1 cellular context compared by ENCODE assay signal in genomic region chr4:151004222-151004621, GRCh38.
A peak's percentile ranks its signal among the peaks of the same experiment; 100 is the strongest.
TF ChIP-seq lines count a peak whose summit lies in the region.

No MANE protein-coding gene starts in this region.

TF ChIP-seq in K562, 482 proteins besides CTCF, POLR2A, EP300 and RAD21 (continued from another document):
- TF ChIP-seq, protein P1, sequence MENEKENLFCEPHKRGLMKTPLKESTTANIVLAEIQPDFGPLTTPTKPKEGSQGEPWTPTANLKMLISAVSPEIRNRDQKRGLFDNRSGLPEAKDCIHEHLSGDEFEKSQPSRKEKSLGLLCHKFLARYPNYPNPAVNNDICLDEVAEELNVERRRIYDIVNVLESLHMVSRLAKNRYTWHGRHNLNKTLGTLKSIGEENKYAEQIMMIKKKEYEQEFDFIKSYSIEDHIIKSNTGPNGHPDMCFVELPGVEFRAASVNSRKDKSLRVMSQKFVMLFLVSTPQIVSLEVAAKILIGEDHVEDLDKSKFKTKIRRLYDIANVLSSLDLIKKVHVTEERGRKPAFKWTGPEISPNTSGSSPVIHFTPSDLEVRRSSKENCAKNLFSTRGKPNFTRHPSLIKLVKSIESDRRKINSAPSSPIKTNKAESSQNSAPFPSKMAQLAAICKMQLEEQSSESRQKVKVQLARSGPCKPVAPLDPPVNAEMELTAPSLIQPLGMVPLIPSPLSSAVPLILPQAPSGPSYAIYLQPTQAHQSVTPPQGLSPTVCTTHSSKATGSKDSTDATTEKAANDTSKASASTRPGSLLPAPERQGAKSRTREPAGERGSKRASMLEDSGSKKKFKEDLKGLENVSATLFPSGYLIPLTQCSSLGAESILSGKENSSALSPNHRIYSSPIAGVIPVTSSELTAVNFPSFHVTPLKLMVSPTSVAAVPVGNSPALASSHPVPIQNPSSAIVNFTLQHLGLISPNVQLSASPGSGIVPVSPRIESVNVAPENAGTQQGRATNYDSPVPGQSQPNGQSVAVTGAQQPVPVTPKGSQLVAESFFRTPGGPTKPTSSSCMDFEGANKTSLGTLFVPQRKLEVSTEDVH (IDR thresholded peaks at IDR 0.05; ENCODE audit: low read depth, partially characterized antibody): no peak
- TF ChIP-seq GATAD2B (IDR thresholded peaks at IDR 0.05; ENCODE audit: borderline replicate concordance): no peak
- no peak for TF ChIP-seq ZNF140 (CRISPR knock-in tag; IDR thresholded peaks at IDR 0.05)
- TF ChIP-seq JUN (IDR thresholded peaks at IDR 0.05; ENCODE audit: borderline replicate concordance, low read depth, low read length): 0 out of 2 replicates have a peak, but pooled peaks have one; percentile 12
- TF ChIP-seq JUN (CRISPR knock-in tag; IDR thresholded peaks at IDR 0.05; ENCODE audit: borderline replicate concordance): no peak
- TF ChIP-seq MED1 (CRISPR knock-in tag; IDR thresholded peaks at IDR 0.05; ENCODE audit: borderline replicate concordance): no peak
- TF ChIP-seq TRIM24 (IDR thresholded peaks at IDR 0.05): peak in 1 of 2 experiments; percentile 54; a peak in 1 of 4 replicates
- no peak for TF ChIP-seq POLR2G (IDR thresholded peaks at IDR 0.05; ENCODE audit: low read depth, low read length)
- TF ChIP-seq FOSL1 (tag; conservative IDR thresholded peaks at IDR 0.05): 0 out of 2 replicates have a peak, but pooled peaks have one; percentile 31
- TF ChIP-seq ZZZ3 (IDR thresholded peaks at IDR 0.05): no peak
- no peak for TF ChIP-seq ZNF146 (CRISPR knock-in tag; IDR thresholded peaks at IDR 0.05; ENCODE audit: unreplicated experiment)
- TF ChIP-seq CEBPG (CRISPR knock-in tag; IDR thresholded peaks at IDR 0.05): peak; percentile 25; the same call in 1 of the 2 replicates
- peak in 1 of 2 experiments; percentile 89; a peak in 2 of 4 replicates for TF ChIP-seq CEBPG (tag; conservative IDR thresholded peaks at IDR 0.05 in 1 of 2, IDR thresholded peaks at IDR 0.05 in 1 of 2)
- no peak for TF ChIP-seq MTA2 (IDR thresholded peaks at IDR 0.05; ENCODE audit: low read depth)
- TF ChIP-seq ATF3 (IDR thresholded peaks at IDR 0.05): peak; percentile 74
- TF ChIP-seq ATF3 (CRISPR knock-in tag; conservative IDR thresholded peaks at IDR 0.05): no peak
- TF ChIP-seq MITF (IDR thresholded peaks at IDR 0.05): no peak
- no peak for TF ChIP-seq ZFP36 (IDR thresholded peaks at IDR 0.05; ENCODE audit: low read depth, low read length, partially characterized antibody)
